In the genomic region with DNA sequence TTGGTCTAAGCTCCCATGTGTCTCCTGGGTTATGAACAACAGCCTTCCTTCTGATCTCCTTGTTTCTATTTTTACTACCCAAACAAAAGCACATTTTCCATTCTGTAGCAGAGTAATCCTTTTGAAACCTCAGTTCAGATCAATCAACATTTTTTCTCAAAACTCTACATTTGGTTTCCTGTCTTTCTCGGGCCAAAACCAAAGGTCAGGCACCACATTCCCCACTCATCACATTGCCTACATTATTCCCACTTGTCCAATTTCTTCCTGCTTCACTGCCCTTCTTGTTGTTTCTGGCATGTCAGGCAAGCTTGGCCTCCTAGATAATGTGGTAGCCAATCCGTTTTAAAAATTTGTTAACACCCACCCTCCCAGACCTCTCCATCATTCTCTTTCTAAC, we compare ENCODE assay signal across 23 cellular contexts.
DNase-seq lines count a peak whose midpoint lies in the region; ATAC-seq and TF ChIP-seq lines count a peak whose summit lies in the region.
"Had no signal": no experiment of that assay in that cellular context is flagged by ENCODE, and none has a peak within 500 bp of the region (broad histone marks: within the 10 kb centered on the region; RNA-seq: fewer than 3 reads in every experiment).

No MANE protein-coding gene starts in this region.

- H3K4me2 ChIP-seq in mesenchymal stem cell (ENCODE audit: low read length, poor library complexity, severe bottlenecking): no peak overlapping the region
- H3K4me2 ChIP-seq: BLaER1, GM23338 had no signal

- H3K27me3 ChIP-seq in mesenchymal stem cell (ENCODE audit: control insufficient read depth in 1 of 2, insufficient read depth in 1 of 2, low read length in 2 of 2): no peaks in the 10 kb centered on the region
- no peaks in the 10 kb centered on the region for H3K27me3 ChIP-seq in thyroid gland
- H3K27me3 ChIP-seq: BLaER1, SJSA1 had no signal

- TF ChIP-seq CTCF in fibroblast of mammary gland (conservative IDR thresholded peaks at IDR 0.05; ENCODE audit: control insufficient read depth, insufficient read depth, low read depth, low read length): no peak
- no peak for TF ChIP-seq CTCF in thyroid gland (IDR thresholded peaks at IDR 0.05)

- peaks cover 7 to 14% of the 10 kb centered on the region in 2 donors for H3K27me3 Mint-ChIP-seq in natural killer cell treated with Interleukin-12 subunit alpha and Interleukin-12 subunit beta and Interleukin-15 and Interleukin-18, amount 100 ng/mL, for 72 hours

- H3K36me3 Mint-ChIP-seq in natural killer cell treated with Interleukin-12 subunit alpha and Interleukin-12 subunit beta and Interleukin-15 and Interleukin-18, amount 100 ng/mL, for 72 hours: no peaks in the 10 kb centered on the region

- H3K79me1 ChIP-seq in mesenchymal stem cell (replicated peaks; ENCODE audit: low read length, poor library complexity, severe bottlenecking): no peaks in the 10 kb centered on the region

- intact Hi-C loops in sciatic nerve (cut with DNase I) (loop anchor here (10.0 kb wide), 1 partner anchor 472 kb away; no protein-coding TSS in a partner anchor), thyroid gland (cut with DNase I) (no loop called here)

- H2AK5ac ChIP-seq in mesenchymal stem cell (ENCODE audit: low read length, severe bottlenecking): no peak overlapping the region

- H3K4me1 Mint-ChIP-seq in natural killer cell treated with Interleukin-12 subunit alpha and Interleukin-12 subunit beta and Interleukin-15 and Interleukin-18, amount 100 ng/mL, for 72 hours (ENCODE audit: low read depth in 2 of 2): no peaks in the 10 kb centered on the region
- H3K4me1 Mint-ChIP-seq: GM23338 had no signal

- no peak overlapping the region for H3K27ac Mint-ChIP-seq in natural killer cell treated with Interleukin-12 subunit alpha and Interleukin-12 subunit beta and Interleukin-15 and Interleukin-18, amount 100 ng/mL, for 72 hours
- H3K27ac Mint-ChIP-seq: CD4-positive, alpha-beta T cell; GM23338 had no signal

- H3K36me3 ChIP-seq in mesenchymal stem cell (ENCODE audit: control insufficient read depth in 1 of 2, insufficient read depth in 2 of 2, low read depth in 1 of 2, low read length in 2 of 2): peaks cover 0 to 38% of the 10 kb centered on the region in 2 experiments
- H3K36me3 ChIP-seq in thyroid gland: no peaks in the 10 kb centered on the region
- H3K36me3 ChIP-seq: BLaER1, HAP-1, SJSA1 had no signal

- no peak overlapping the region for H2BK5ac ChIP-seq in mesenchymal stem cell (ENCODE audit: low read depth, low read length, poor library complexity, severe bottlenecking)

- H3K14ac ChIP-seq in mesenchymal stem cell (ENCODE audit: low read length in 2 of 2): no peak overlapping the region

- peaks cover 5% of the 10 kb centered on the region for H3K4me1 ChIP-seq in mesenchymal stem cell (ENCODE audit: control insufficient read depth, insufficient read depth, low read depth, low read length)
- H3K4me1 ChIP-seq in thyroid gland: no peaks in the 10 kb centered on the region
- H3K4me1 ChIP-seq: BLaER1, HAP-1, SJSA1 had no signal

- H3K9me3 ChIP-seq in mesenchymal stem cell (ENCODE audit: control insufficient read depth, low read length) (peaks cover 13% of the 10 kb centered on the region), thyroid gland (no peaks in the 10 kb centered on the region)
- H3K9me3 ChIP-seq: SJSA1 had no signal

- 81% methylated on average over 2 of the region's 2 CpGs for WGBS in mesenchymal stem cell
- 27 to 46% methylated on average over 2 of the region's 2 CpGs for WGBS in thyroid gland, 2 donors

- DNase-seq in astrocyte of the hippocampus (ENCODE audit: low read depth, low spot score) (peak; percentile 89), fibroblast of mammary gland (ENCODE audit: low read depth) (peak; percentile 2), mesenchymal stem cell (no peak), sciatic nerve (ENCODE audit: low spot score) (no peak), DMS 273 (lab: John Stamatoyannopoulos, UW; ENCODE audit: unreplicated experiment) (no peak), thyroid gland (no peak)
- no peak for DNase-seq in natural killer cell treated with Interleukin-12 subunit alpha and Interleukin-12 subunit beta and Interleukin-15 and Interleukin-18, amount 100 ng/mL, for 72 hours (ENCODE audit: low spot score)
- DNase-seq: CD4-positive, alpha-beta T cell; COR-L47; DMS 273 treated with DMSO at 0.1 percent for 48 hours; DMS79 treated with DMSO at 0.1 percent for 48 hours; KBM-7; NCI-H1105; NCI-H2081; NCI-H2171; NCI-H446; NCI-H526 had no signal

- H3K4ac ChIP-seq in mesenchymal stem cell (ENCODE audit: low read depth in 1 of 2, low read length in 2 of 2): no peak overlapping the region

- ATAC-seq in sciatic nerve: peak; percentile 36
- no peak for ATAC-seq in natural killer cell treated with Interleukin-12 subunit alpha and Interleukin-12 subunit beta and Interleukin-15 and Interleukin-18, amount 100 ng/mL, for 72 hours
- ATAC-seq: GM12878, GM23338, Right ventricle myocardium inferior had no signal

- H3K27ac ChIP-seq in mesenchymal stem cell (ENCODE audit: low read length, poor library complexity, severe bottlenecking) (peak overlapping the region; percentile 46), thyroid gland (no peak overlapping the region)
- H3K27ac ChIP-seq: BLaER1, SJSA1 had no signal

- TF ChIP-seq POLR2A in thyroid gland (IDR thresholded peaks at IDR 0.05): no peak

- H4K8ac ChIP-seq in mesenchymal stem cell (ENCODE audit: low read length): no peak overlapping the region

- H4K91ac ChIP-seq in mesenchymal stem cell (ENCODE audit: low read length): no peak overlapping the region

- H3K4me3 ChIP-seq in fibroblast of mammary gland (ENCODE audit: control insufficient read depth, low read depth, low read length) (no peak overlapping the region), mesenchymal stem cell (ENCODE audit: insufficient read depth in 1 of 2, low read depth in 1 of 2, low read length in 2 of 2) (no peak overlapping the region), thyroid gland (replicated peaks in 1 of 3) (no peak overlapping the region)
- H3K4me3 ChIP-seq: BLaER1, GM12878, GM23338, HAP-1, SJSA1 had no signal

- H2BK15ac ChIP-seq in mesenchymal stem cell (ENCODE audit: low read depth, poor library complexity, severe bottlenecking): no peak overlapping the region

- no peak overlapping the region for H3K23ac ChIP-seq in mesenchymal stem cell (ENCODE audit: low read length in 2 of 2)

- H3K9ac ChIP-seq in mesenchymal stem cell (ENCODE audit: low read length): no peak overlapping the region
- H3K9ac ChIP-seq: BLaER1 had no signal

- no peak overlapping the region for H3K4me3 Mint-ChIP-seq in natural killer cell treated with Interleukin-12 subunit alpha and Interleukin-12 subunit beta and Interleukin-15 and Interleukin-18, amount 100 ng/mL, for 72 hours
- H3K4me3 Mint-ChIP-seq: CD4-positive, alpha-beta T cell; GM23338 had no signal

- H2BK12ac ChIP-seq in mesenchymal stem cell (ENCODE audit: low read length in 2 of 2): no peak overlapping the region

- H3K9me3 Mint-ChIP-seq in natural killer cell treated with Interleukin-12 subunit alpha and Interleukin-12 subunit beta and Interleukin-15 and Interleukin-18, amount 100 ng/mL, for 72 hours: no peaks in the 10 kb centered on the region
- H3K9me3 Mint-ChIP-seq: CD4-positive, alpha-beta T cell had no signal

- H3K18ac ChIP-seq in mesenchymal stem cell (ENCODE audit: low read depth in 1 of 2, low read length in 2 of 2): no peak overlapping the region

- no peak overlapping the region for H2BK120ac ChIP-seq in mesenchymal stem cell (ENCODE audit: low read depth, low read length)

- H2AFZ ChIP-seq in mesenchymal stem cell (ENCODE audit: low read depth, low read length): no peak overlapping the region
- H2AFZ ChIP-seq: GM23338 had no signal

Comparison
In these comparisons a context has a peak if more than half of its experiments do, and no peak if none do; other contexts are left out.
1. DNase-seq: peak in astrocyte of the hippocampus (single experiment) and fibroblast of mammary gland (single experiment); none in mesenchymal stem cell (single experiment), sciatic nerve (single experiment), DMS 273 (single experiment), thyroid gland (0 of 2) and natural killer cell treated with Interleukin-12 subunit alpha and Interleukin-12 subunit beta and Interleukin-15 and Interleukin-18, amount 100 ng/mL, for 72 hours (single experiment).